ENCODE assay signal across 16 cellular contexts in the genomic region with DNA sequence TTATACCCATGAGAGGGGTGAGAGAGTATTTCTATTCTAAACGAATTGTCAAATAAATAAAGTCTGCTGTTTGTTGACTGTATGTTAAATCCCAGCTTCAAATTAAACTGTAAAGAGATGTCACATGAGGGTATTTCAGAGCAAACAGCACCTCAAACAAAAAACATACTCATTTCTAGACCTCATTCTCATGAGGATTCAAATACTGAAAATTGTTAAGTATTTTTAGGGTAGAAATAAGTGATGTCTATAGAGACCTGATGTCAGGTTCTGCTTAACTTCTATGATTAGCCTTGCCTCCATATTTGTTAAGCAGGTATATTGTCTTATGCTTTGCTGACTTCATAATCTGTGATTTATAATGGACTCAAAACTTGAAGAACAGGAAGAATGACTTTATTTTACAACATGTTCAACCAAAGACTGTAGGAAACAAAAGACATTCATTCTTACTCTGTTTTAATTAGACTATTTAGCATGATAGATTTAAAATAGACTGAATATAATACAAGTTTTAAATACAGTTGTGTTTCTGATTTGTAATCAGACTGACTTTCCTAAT.
A peak's percentile ranks its signal among the peaks of the same experiment; 100 is the strongest.
DNase-seq lines count a peak whose midpoint lies in the region; ATAC-seq lines count a peak whose summit lies in the region.
"Had no signal": no experiment of that assay in that cellular context is flagged by ENCODE, and none has a peak within 500 bp of the region (broad histone marks: within the 10 kb centered on the region; RNA-seq: fewer than 3 reads in every experiment).

No MANE protein-coding gene starts in this region.

- H3K4me3 Mint-ChIP-seq in activated CD8-positive, alpha-beta memory T cell treated with anti-CD3 and anti-CD28 coated beads, Interleukin-2, amount 10 ng/mL, durations not matched to agents 7 days and 5 days, result no peak overlapping the region
- H3K4me3 Mint-ChIP-seq in T-helper 17 cell, result peak overlapping the region; percentile 68
- peak overlapping the region; percentile 5 for H3K4me3 Mint-ChIP-seq in stimulated activated effector memory CD8-positive, alpha-beta T cell treated with anti-CD3 and anti-CD28 coated beads, Interleukin-12 subunit alpha, Interleukin-12 subunit beta, amount 100 ng/mL, for 72 hours

- CTCF ChIA-PET in activated CD8-positive, alpha-beta memory T cell treated with anti-CD3 and anti-CD28 coated beads, Interleukin-2, amount 10 ng/mL, durations not matched to agents 7 days and 5 days (lab: Charles Lee), result interaction anchor here (0.9 to 2.2 kb wide), 5 partner anchors 7 to 40 kb away, joined by 3 to 10 read pairs (median 4); no protein-coding TSS in a partner anchor

- no peak for DNase-seq in activated CD8-positive, alpha-beta memory T cell treated with anti-CD3 and anti-CD28 coated beads, Interleukin-2, amount 10 ng/mL, durations not matched to agents 7 days and 5 days
- no peak for DNase-seq in activated CD8-positive, alpha-beta memory T cell treated with anti-CD3 and anti-CD28 coated beads, Interleukin-2, amount 50 U/mL, for 4 hours
- DNase-seq in T-helper 17 cell, result no peak
- peak; percentile 31 for DNase-seq in foreskin melanocyte
- DNase-seq in stimulated activated effector memory CD8-positive, alpha-beta T cell treated with anti-CD3 and anti-CD28 coated beads, Interleukin-12 subunit alpha, Interleukin-12 subunit beta, amount 100 ng/mL, for 72 hours (ENCODE audit: low spot score in 2 of 2), result no peak
- no peak for DNase-seq in GM19238 (ENCODE audit: insufficient read length, low spot score)
- DNase-seq in caudate nucleus (lab: John Stamatoyannopoulos, UW), result no peak
- DNase-seq: Caco-2; colonic mucosa; NCI-H1048; NCI-H2171 treated with DMSO at 0.1 percent for 48 hours; stimulated activated naive CD4-positive, alpha-beta T cell treated with Interleukin-2 at 50 U/mL for 16 hours; WERI-Rb-1 had no signal

- H3K27ac ChIP-seq in caudate nucleus (ENCODE audit: low read depth, low read length), result no peak overlapping the region
- H3K27ac ChIP-seq: colonic mucosa, SJSA1, WERI-Rb-1 had no signal

- peak; percentile 35 for ATAC-seq in activated CD8-positive, alpha-beta memory T cell treated with anti-CD3 and anti-CD28 coated beads, Interleukin-2, amount 10 ng/mL, durations not matched to agents 7 days and 5 days
- ATAC-seq in T-helper 17 cell (no peak), HG02588 (IDR thresholded peaks at IDR 0.05; ENCODE audit: unreplicated experiment) (no peak)
- peak; percentile 67 for ATAC-seq in stimulated activated effector memory CD8-positive, alpha-beta T cell treated with anti-CD3 and anti-CD28 coated beads, Interleukin-12 subunit alpha, Interleukin-12 subunit beta, amount 100 ng/mL, for 72 hours
- ATAC-seq: sciatic nerve had no signal

- no peaks in the 10 kb centered on the region for H3K27me3 Mint-ChIP-seq in activated CD8-positive, alpha-beta memory T cell treated with anti-CD3 and anti-CD28 coated beads, Interleukin-2, amount 10 ng/mL, durations not matched to agents 7 days and 5 days
- no peaks in the 10 kb centered on the region for H3K27me3 Mint-ChIP-seq in T-helper 17 cell

- H3K36me3 Mint-ChIP-seq in activated CD8-positive, alpha-beta memory T cell treated with anti-CD3 and anti-CD28 coated beads, Interleukin-2, amount 10 ng/mL, durations not matched to agents 7 days and 5 days, result peaks cover 61% of the 10 kb centered on the region
- peaks cover 20% of the 10 kb centered on the region for H3K36me3 Mint-ChIP-seq in T-helper 17 cell (ENCODE audit: low read depth)
- H3K36me3 Mint-ChIP-seq in stimulated activated effector memory CD8-positive, alpha-beta T cell treated with anti-CD3 and anti-CD28 coated beads, Interleukin-12 subunit alpha, Interleukin-12 subunit beta, amount 100 ng/mL, for 72 hours, result peaks cover 44% of the 10 kb centered on the region

- H3K27ac Mint-ChIP-seq in activated CD8-positive, alpha-beta memory T cell treated with anti-CD3 and anti-CD28 coated beads, Interleukin-2, amount 10 ng/mL, durations not matched to agents 7 days and 5 days, result peak overlapping the region; percentile 89
- peak overlapping the region; percentile 98 for H3K27ac Mint-ChIP-seq in T-helper 17 cell
- H3K27ac Mint-ChIP-seq in stimulated activated effector memory CD8-positive, alpha-beta T cell treated with anti-CD3 and anti-CD28 coated beads, Interleukin-12 subunit alpha, Interleukin-12 subunit beta, amount 100 ng/mL, for 72 hours, result peak overlapping the region; percentile 57

- H3K4me1 Mint-ChIP-seq in activated CD8-positive, alpha-beta memory T cell treated with anti-CD3 and anti-CD28 coated beads, Interleukin-2, amount 10 ng/mL, durations not matched to agents 7 days and 5 days, result peaks cover 59% of the 10 kb centered on the region
- H3K4me1 Mint-ChIP-seq in T-helper 17 cell, result peaks cover 58% of the 10 kb centered on the region
- H3K4me1 Mint-ChIP-seq in stimulated activated effector memory CD8-positive, alpha-beta T cell treated with anti-CD3 and anti-CD28 coated beads, Interleukin-12 subunit alpha, Interleukin-12 subunit beta, amount 100 ng/mL, for 72 hours, result peaks cover 76% of the 10 kb centered on the region

- no peaks in the 10 kb centered on the region for H3K9me3 ChIP-seq in T-helper 17 cell (ENCODE audit: control insufficient read depth, low read length, poor library complexity, severe bottlenecking)
- H3K9me3 ChIP-seq: Caco-2, colonic mucosa, SJSA1 had no signal

- H3K9me3 Mint-ChIP-seq in activated CD8-positive, alpha-beta memory T cell treated with anti-CD3 and anti-CD28 coated beads, Interleukin-2, amount 10 ng/mL, durations not matched to agents 7 days and 5 days (ENCODE audit: low read depth), result no peaks in the 10 kb centered on the region
- H3K9me3 Mint-ChIP-seq in stimulated activated effector memory CD8-positive, alpha-beta T cell treated with anti-CD3 and anti-CD28 coated beads, Interleukin-12 subunit alpha, Interleukin-12 subunit beta, amount 100 ng/mL, for 72 hours, result peaks cover 3% of the 10 kb centered on the region

Comparison
In these comparisons a context has a peak if more than half of its experiments do, and no peak if none do; other contexts are left out.
1. ATAC-seq: peak in activated CD8-positive, alpha-beta memory T cell treated with anti-CD3 and anti-CD28 coated beads, Interleukin-2, amount 10 ng/mL, durations not matched to agents 7 days and 5 days (single experiment) and stimulated activated effector memory CD8-positive, alpha-beta T cell treated with anti-CD3 and anti-CD28 coated beads, Interleukin-12 subunit alpha, Interleukin-12 subunit beta, amount 100 ng/mL, for 72 hours (single experiment); none in T-helper 17 cell (single experiment) and HG02588 (single experiment).
2. Peak in every context shown above with its lines, with median percentiles within 50 percentile points of each other: H3K27ac Mint-ChIP-seq.